ENCODE assay signal across 35 cellular contexts in the genomic region with DNA sequence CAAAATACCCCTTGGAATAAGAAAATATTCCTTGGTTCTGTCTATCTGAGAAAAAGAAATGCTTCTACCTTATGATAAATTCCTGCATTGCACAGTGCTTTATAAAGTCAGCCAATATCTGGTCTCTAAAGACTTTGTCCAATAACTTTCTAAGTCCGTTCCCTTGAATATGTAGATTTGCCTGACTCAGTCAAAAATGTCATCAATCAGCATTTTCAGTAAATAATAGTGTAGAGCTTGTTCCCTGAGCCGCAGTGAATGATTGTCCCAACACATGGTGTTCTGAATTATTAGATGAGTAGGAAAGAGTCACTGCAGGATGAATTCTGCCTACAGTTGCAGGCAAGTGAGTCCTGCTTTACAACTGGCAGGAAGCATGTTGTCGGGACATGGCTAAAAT.
"Had no signal": no experiment of that assay in that cellular context is flagged by ENCODE, and none has a peak within 500 bp of the region (broad histone marks: within the 10 kb centered on the region; RNA-seq: fewer than 3 reads in every experiment).

No MANE protein-coding gene starts in this region.

- H3K27me3 ChIP-seq: MG63 had no signal

- H3K9me3 ChIP-seq: MG63 had no signal

- H3K4me3 ChIP-seq: MG63 had no signal

- DNase-seq: Kasumi-1, MG63, MM.1S, MV-4-11, NCI-H1048, NCI-H1092, NCI-H1092 treated with DMSO at 0.1 percent for 48 hours, NCI-H1105, NCI-H1105 treated with DMSO at 0.1 percent for 48 hours, NCI-H1417, NCI-H1417 treated with DMSO at 0.1 percent for 48 hours, NCI-H1436, NCI-H1436 treated with DMSO at 0.1 percent for 48 hours, NCI-H146, NCI-H1694, NCI-H1694 treated with DMSO at 0.1 percent for 48 hours, NCI-H187, NCI-H187 treated with DMSO at 0.1 percent for 48 hours, NCI-H1930, NCI-H2029, NCI-H2029 treated with DMSO at 0.1 percent for 48 hours, NCI-H2081, NCI-H2081 treated with DMSO at 0.1 percent for 48 hours, NCI-H2107, NCI-H2171, NCI-H2171 treated with DMSO at 0.1 percent for 48 hours, NCI-H2227 treated with DMSO at 0.1 percent for 48 hours, NCI-H226, NCI-H345, NCI-H446, NCI-H446 treated with DMSO at 0.1 percent for 48 hours, NCI-H510A, NCI-H510A treated with DMSO at 0.1 percent for 48 hours, NCI-H524, NCI-H524 treated with DMSO at 0.1 percent for 48 hours had no signal

- H3K36me3 ChIP-seq: MG63 had no signal
